In genomic region chr5:5560016-5560415, GRCh38 we compare ENCODE assay signal across 11 cellular contexts.
"Had no signal": no experiment of that assay in that cellular context is flagged by ENCODE, and none has a peak within 500 bp of the region (broad histone marks: within the 10 kb centered on the region; RNA-seq: fewer than 3 reads in every experiment).

No MANE protein-coding gene starts in this region.

- H3K36me3 ChIP-seq: pancreas, uterus had no signal

- DNase-seq: activated CD4-positive, alpha-beta T cell treated with anti-CD3 and anti-CD28 coated beads, Interleukin-2, amount 50 U/mL, for 4 hours; activated CD8-positive, alpha-beta memory T cell treated with anti-CD3 and anti-CD28 coated beads, Interleukin-2, amount 10 ng/mL, durations not matched to agents 7 days and 5 days; activated effector memory CD4-positive, alpha-beta T cell treated with Interleukin-2 at 50 U/mL for 16 hours; activated naive CD8-positive, alpha-beta T cell treated with anti-CD3 and anti-CD28 coated beads for 36 hours; activated T-cell treated with anti-CD3 and anti-CD28 coated beads, Interleukin-2, amount 50 U/mL, for 24 hours; dermis blood vessel endothelial cell; hippocampal formation; kidney glomerular epithelial cell; midbrain; pancreas; uterus had no signal

- H3K4me1 ChIP-seq: pancreas, uterus had no signal

- H3K9me3 ChIP-seq: pancreas, uterus had no signal

- H3K27me3 ChIP-seq: pancreas, uterus had no signal

- ATAC-seq: activated CD8-positive, alpha-beta memory T cell treated with anti-CD3 and anti-CD28 coated beads, Interleukin-2, amount 10 ng/mL, durations not matched to agents 7 days and 5 days had no signal

- H3K27ac ChIP-seq: pancreas, uterus had no signal

- H3K4me3 ChIP-seq: pancreas, uterus had no signal
